Comparison of ENCODE assay signal across 8 cellular contexts in the genomic region with DNA sequence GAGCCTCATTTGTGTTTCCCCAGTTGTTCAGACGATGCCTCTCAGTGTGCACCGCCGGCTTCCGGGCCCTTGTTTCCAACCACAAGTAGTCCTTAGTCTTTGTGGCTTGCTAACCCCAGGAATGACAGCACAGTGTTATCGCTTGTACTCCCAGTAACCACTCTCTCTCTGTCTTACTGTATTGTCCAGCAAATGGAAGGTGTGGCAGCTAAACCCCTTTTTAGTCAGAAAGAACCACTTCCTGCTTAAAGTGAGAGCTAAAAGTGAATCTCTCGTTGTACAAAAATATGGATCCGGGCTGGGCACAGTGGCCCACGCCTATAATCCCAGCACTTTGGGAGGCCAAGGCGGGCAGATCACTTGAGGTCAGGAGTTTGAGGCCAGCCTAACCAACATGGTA.
DNase-seq lines count a peak whose midpoint lies in the region; ATAC-seq and TF ChIP-seq lines count a peak whose summit lies in the region.

No MANE protein-coding gene starts in this region.

- WGBS in psoas muscle, 3 donors: 88 to 93% (median 92%) methylated on average over 9 of the region's 9 CpGs

- H3K27ac ChIP-seq in psoas muscle: no peak overlapping the region

- H3K4me1 ChIP-seq in psoas muscle: no peaks in the 10 kb centered on the region

- H3K9me3 ChIP-seq in psoas muscle: no peaks in the 10 kb centered on the region

- intact Hi-C loops in psoas muscle (cut with DNase I): no loop called here

- H3K4me3 ChIP-seq in GM06990 (replicated peaks; ENCODE audit: low read depth, low read length) (no peak overlapping the region), psoas muscle (no peak overlapping the region)

- peak; percentile 76 for DNase-seq in GM06990 (ENCODE audit: extremely low read depth, insufficient read length)
- peak; percentile 89 for DNase-seq in RPMI7951 (ENCODE audit: low read depth)
- DNase-seq in activated naive CD4-positive, alpha-beta T cell treated with anti-CD3 and anti-CD28 coated beads, Interleukin-2, amount 50 U/mL, for 16 hours: peak; percentile 44
- DNase-seq in stimulated activated CD8-positive, alpha-beta memory T cell treated with anti-CD3 and anti-CD28 coated beads, Interleukin-2, amount 100 ng/mL, for 48 hours (ENCODE audit: low read depth in 2 of 2): peak; percentile 45 to 59
- no peak for DNase-seq in psoas muscle
- DNase-seq in RKO (ENCODE audit: low spot score): no peak
- DNase-seq in HuH-7 (ENCODE audit: low spot score): no peak

- TF ChIP-seq CTCF in GM06990 (IDR thresholded peaks at IDR 0.05; ENCODE audit: insufficient read depth, low read length, poor library complexity, severe bottlenecking) (no peak), psoas muscle (IDR thresholded peaks at IDR 0.05) (no peak)

- no peaks in the 10 kb centered on the region for H3K27me3 ChIP-seq in GM06990 (replicated peaks; ENCODE audit: control insufficient read depth, insufficient read depth, low read length)
- no peaks in the 10 kb centered on the region for H3K27me3 ChIP-seq in psoas muscle (ENCODE audit: insufficient read depth in 3 of 3, low read length in 2 of 3)

- peak; percentile 90 for ATAC-seq in HG02610 (IDR thresholded peaks at IDR 0.05; ENCODE audit: unreplicated experiment)
- ATAC-seq in psoas muscle: no peak

- no peaks in the 10 kb centered on the region for H3K36me3 ChIP-seq in GM06990 (ENCODE audit: control insufficient read depth, insufficient read depth, low read length)
- no peaks in the 10 kb centered on the region for H3K36me3 ChIP-seq in psoas muscle (ENCODE audit: insufficient read depth in 1 of 2, low read depth in 1 of 2)

Comparison
In these comparisons a context has a peak if more than half of its experiments do, and no peak if none do; other contexts are left out.
1. DNase-seq: peak in GM06990 (single experiment), RPMI7951 (single experiment), activated naive CD4-positive, alpha-beta T cell treated with anti-CD3 and anti-CD28 coated beads, Interleukin-2, amount 50 U/mL, for 16 hours (single experiment) and stimulated activated CD8-positive, alpha-beta memory T cell treated with anti-CD3 and anti-CD28 coated beads, Interleukin-2, amount 100 ng/mL, for 48 hours (2 of 2); none in psoas muscle (0 of 2), RKO (single experiment) and HuH-7 (single experiment).